ENCODE assay signal across 8 cellular contexts in genomic region chr10:109250144-109250543, GRCh38.
"Had no signal": no experiment of that assay in that cellular context is flagged by ENCODE, and none has a peak within 500 bp of the region (broad histone marks: within the 10 kb centered on the region; RNA-seq: fewer than 3 reads in every experiment).

No MANE protein-coding gene starts in this region.

- DNase-seq: GM23248, GOT3, H7, HFFc6, KBM-7 had no signal

- H3K36me3 ChIP-seq: HAP-1 had no signal

- H3K9me3 ChIP-seq: HAP-1 had no signal

- H3K4me3 ChIP-seq: GM23248, HAP-1 had no signal

- ATAC-seq: HCT116, HepG2 had no signal

- H3K4me1 ChIP-seq: HAP-1 had no signal
